In genomic region chr2:241680044-241680443, GRCh38 we compare ENCODE assay signal across 17 cellular contexts.
"Had no signal": no experiment of that assay in that cellular context is flagged by ENCODE, and none has a peak within 500 bp of the region (broad histone marks: within the 10 kb centered on the region; RNA-seq: fewer than 3 reads in every experiment).

No MANE protein-coding gene starts in this region.

- ATAC-seq: activated CD8-positive, alpha-beta T cell treated with anti-CD3 and anti-CD28 coated beads for 36 hours; activated T-helper 17 cell treated with anti-CD3 and anti-CD28 coated beads, Interleukin-2, amount 50 U/mL, for 72 hours; stimulated activated naive CD8-positive, alpha-beta T cell treated with anti-CD3 and anti-CD28 coated beads, Interleukin-15, Interleukin-2, amounts not matched to agents 100 U/mL and 50 U/mL, for 24 hours had no signal

- DNase-seq: activated B cell treated with CpG ODN at 0.5 μM for 24 hours; activated CD4-positive, alpha-beta T cell treated with anti-CD3 and anti-CD28 coated beads for 4 hours; activated CD8-positive, alpha-beta T cell treated with anti-CD3 and anti-CD28 coated beads for 36 hours; activated naive CD4-positive, alpha-beta T cell; activated naive CD8-positive, alpha-beta T cell treated with anti-CD3 and anti-CD28 coated beads for 36 hours; activated T-cell treated with anti-CD3 and anti-CD28 coated beads, Interleukin-2, amount 50 U/mL, for 1 hour; central memory CD4-positive, alpha-beta T cell; heart left ventricle; naive B cell; stimulated activated CD4-positive, alpha-beta T cell treated with anti-CD3 and anti-CD28 coated beads, Interleukin-12 subunit alpha, Interleukin-12 subunit beta, amount 100 ng/mL, for 4 hours; stimulated activated CD4-positive, alpha-beta T cell treated with anti-CD3 and anti-CD28 coated beads, Interleukin-2, amount 100 ng/mL, for 24 hours; stimulated activated naive CD8-positive, alpha-beta T cell treated with anti-CD3 and anti-CD28 coated beads, Interleukin-15, Interleukin-2, amounts not matched to agents 100 U/mL and 50 U/mL, for 24 hours; T-helper 9 cell had no signal

- H3K27ac ChIP-seq: coronary artery, heart left ventricle had no signal

- H3K9me3 ChIP-seq: gastroesophageal sphincter, heart left ventricle, tibial nerve had no signal

- H3K27me3 ChIP-seq: gastroesophageal sphincter, heart left ventricle, tibial nerve had no signal

- H3K4me3 ChIP-seq: coronary artery, gastroesophageal sphincter, heart left ventricle, tibial nerve had no signal
